In the genomic region with DNA sequence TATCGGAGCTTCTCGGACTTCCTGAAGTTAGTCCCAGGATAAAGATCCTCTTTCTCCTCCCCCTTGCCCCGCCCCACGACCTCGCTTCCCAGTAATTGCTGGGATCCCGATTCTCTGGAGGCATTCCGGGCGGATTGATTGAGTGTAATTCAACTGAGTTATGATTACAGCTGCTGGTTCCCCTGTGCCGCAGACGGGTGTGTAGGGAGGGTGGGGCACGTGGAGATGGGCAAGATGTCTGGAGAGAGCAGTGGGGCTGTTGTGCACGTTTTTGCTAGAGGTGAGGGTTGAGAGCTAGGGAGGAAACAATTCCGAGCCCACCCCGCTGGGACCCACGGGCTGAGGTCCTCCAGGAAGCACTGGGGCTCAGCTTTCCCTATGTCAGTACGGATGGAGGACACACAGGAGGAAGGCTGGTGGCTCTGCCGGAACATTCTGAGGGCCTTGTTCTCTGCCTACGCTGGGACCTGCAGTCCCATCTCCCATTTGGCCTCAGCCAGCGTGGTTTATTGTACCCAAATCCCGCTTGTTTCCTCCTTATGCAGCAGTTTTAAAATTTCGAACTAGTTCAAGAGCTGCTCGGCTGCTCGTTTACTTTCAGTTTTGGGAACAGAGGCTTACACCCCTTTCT, we compare ENCODE assay signal across 9 cellular contexts. TPM values are rescaled to one million over a fixed set of nuclear protein-coding genes. Genes with fewer than 3 reads are reported as not detected.
DNase-seq lines count a peak whose midpoint lies in the region; ATAC-seq and TF ChIP-seq lines count a peak whose summit lies in the region.
"Had no signal": no experiment of that assay in that cellular context is flagged by ENCODE, and none has a peak within 500 bp of the region (broad histone marks: within the 10 kb centered on the region; RNA-seq: fewer than 3 reads in every experiment).

No MANE protein-coding gene starts in this region.

- peak overlapping the region; percentile 14; the same call in 1 of the 2 replicates for H2AFZ ChIP-seq in KMS-11 (ENCODE audit: low read depth)

- ATAC-seq in naive B cell (ENCODE audit: low read depth in 2 of 2) (no peak), GM21786 (IDR thresholded peaks at IDR 0.05; ENCODE audit: unreplicated experiment) (no peak), HG03520 (IDR thresholded peaks at IDR 0.05; ENCODE audit: unreplicated experiment) (no peak)

- H3K9ac ChIP-seq in KMS-11: peak overlapping the region; percentile 7; the same call in 1 of the 2 replicates

- CTCF ChIA-PET in AG04450 (lab: Charles Lee): no interaction called here

- peaks cover 5 to 41% (median 28%) of the 10 kb centered on the region in 7 donors for H3K9me3 Mint-ChIP-seq in naive B cell

- H3K4me3 Mint-ChIP-seq in naive B cell: peak overlapping the region; percentile 66 to 91 (median 83)

- H3K27me3 Mint-ChIP-seq in naive B cell: peaks cover 66 to 87% (median 71%) of the 10 kb centered on the region in 3 donors

- no peaks in the 10 kb centered on the region for H3K79me2 ChIP-seq in KMS-11 (ENCODE audit: insufficient read depth, low read depth)

- TF ChIP-seq CTCF in AG04450 (IDR thresholded peaks at IDR 0.05; ENCODE audit: low read depth, low read length) (no peak), KMS-11 (conservative IDR thresholded peaks at IDR 0.05; ENCODE audit: low read depth, low read length) (no peak), cardiac fibroblast (IDR thresholded peaks at IDR 0.05; ENCODE audit: low read depth, low read length) (no peak)

- H3K27me3 ChIP-seq in AG04450 (ENCODE audit: control insufficient read depth, insufficient read depth, low read length) (peaks cover 87% of the 10 kb centered on the region), KMS-11 (ENCODE audit: insufficient read depth, low read depth) (no peaks in the 10 kb centered on the region; the same call in 1 of the 2 replicates)

- peak overlapping the region in 3 of 6 donors; percentile 56 to 86 (median 71) for H3K27ac Mint-ChIP-seq in naive B cell

- peaks cover 19% of the 10 kb centered on the region for H3K9me3 ChIP-seq in AG04450 (ENCODE audit: control insufficient read depth, insufficient read depth, low read length)

- peaks cover 14 to 30% of the 10 kb centered on the region in 2 donors for H3K36me3 Mint-ChIP-seq in naive B cell

- POLR2A ChIA-PET in AG04450 (lab: Yijun Ruan, JAX): no interaction called here

- H3K4me1 Mint-ChIP-seq in naive B cell: peaks cover 18 to 53% (median 41%) of the 10 kb centered on the region in 3 donors

- peaks cover 5% of the 10 kb centered on the region for H3K4me1 ChIP-seq in KMS-11 (ENCODE audit: low read depth, poor library complexity, severe bottlenecking)

- peak overlapping the region; percentile 57 for H3K4me3 ChIP-seq in AG04450 (ENCODE audit: low read depth, low read length)
- no peak overlapping the region for H3K4me3 ChIP-seq in KMS-11 (IDR thresholded peaks at IDR 0.05; ENCODE audit: insufficient read depth, low read depth, low read length)
- peak overlapping the region; percentile 34 to 43 for H3K4me3 ChIP-seq in cardiac fibroblast (replicated peaks in 1 of 2; ENCODE audit: low read depth in 2 of 2, low read length in 2 of 2)

- H4K20me1 ChIP-seq in KMS-11 (ENCODE audit: insufficient read depth): no peaks in the 10 kb centered on the region

- H3K27ac ChIP-seq in AG04450 (ENCODE audit: low read depth, low read length): no peak overlapping the region
- H3K27ac ChIP-seq in KMS-11: no peak overlapping the region

- no peaks in the 10 kb centered on the region for H3K36me3 ChIP-seq in KMS-11 (ENCODE audit: insufficient read depth)

- DNase-seq in AG04450 (ENCODE audit: low read depth, low spot score): no peak
- DNase-seq in cardiac fibroblast (ENCODE audit: low read depth in 2 of 2): peak; percentile 8 to 14
- no peak for DNase-seq in naive B cell
- DNase-seq in HPDE6-E6E7 (ENCODE audit: extremely low spot score): no peak
- no peak for DNase-seq in hepatic stellate cell (ENCODE audit: low spot score)
- DNase-seq: activated effector memory CD4-positive, alpha-beta T cell treated with Interleukin-2 at 50 U/mL for 16 hours had no signal

- H3K4me2 ChIP-seq in KMS-11: no peak overlapping the region

RNA-seq across cellular contexts. Expression of a gene that starts 2.4 kb away (rescaled TPM):
- polyA plus RNA-seq in AG04450 (2011; rRNA removed) (not detected in 2 replicates), naive B cell (ENCODE audit: low read depth in 6 of 6) (not detected)
- polyA minus RNA-seq in AG04450 (2011; rRNA and poly(A)+ RNA removed): not detected in 2 replicates

Comparison
In these comparisons a context has a peak if more than half of its experiments do, and no peak if none do; other contexts are left out.
1. DNase-seq: peak in cardiac fibroblast (2 of 2); none in AG04450 (single experiment), naive B cell (single experiment), HPDE6-E6E7 (single experiment) and hepatic stellate cell (single experiment).